In the genomic region with DNA sequence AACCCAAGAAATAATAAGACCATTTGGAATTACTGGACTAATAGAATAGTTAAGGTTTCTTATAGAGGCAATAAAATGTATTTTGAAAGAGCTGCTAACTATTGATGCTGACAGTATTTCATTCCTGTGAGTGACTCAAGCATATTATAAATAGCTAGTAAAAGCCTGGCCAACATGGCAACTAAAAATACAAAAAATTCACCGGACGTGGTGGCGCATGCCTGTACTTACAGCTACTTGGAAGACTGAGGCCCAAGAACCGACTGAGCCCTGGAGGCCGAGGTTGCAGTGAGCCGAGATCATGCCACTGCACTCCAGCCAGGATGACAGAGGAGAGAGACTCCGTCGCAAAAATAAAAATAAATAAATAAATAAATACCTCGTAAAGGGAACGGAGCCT, we compare ENCODE assay signal across 13 cellular contexts.
"Had no signal": no experiment of that assay in that cellular context is flagged by ENCODE, and none has a peak within 500 bp of the region (broad histone marks: within the 10 kb centered on the region; RNA-seq: fewer than 3 reads in every experiment).

No MANE protein-coding gene starts in this region.

- H3K4me1 ChIP-seq: adrenal gland, colonic mucosa had no signal

- DNase-seq: activated CD4-positive, alpha-beta memory T cell treated with anti-CD3 and anti-CD28 coated beads, Interleukin-2, amount 10 ng/mL, durations not matched to agents 7 days and 5 days; activated CD4-positive, alpha-beta T cell treated with anti-CD3 and anti-CD28 coated beads for 1 hour; activated naive CD4-positive, alpha-beta T cell treated with anti-CD3 and anti-CD28 coated beads, Interleukin-2, amount 50 U/mL, for 16 hours; activated T-cell treated with anti-CD3 and anti-CD28 coated beads, Interleukin-2, amount 50 U/mL, for 24 hours; adrenal gland; central memory CD4-positive, alpha-beta T cell; colonic mucosa; glutamatergic neuron; hypothalamus; mesenchymal stem cell; nucleus accumbens; right lobe of liver had no signal

- H3K4me3 ChIP-seq: adrenal gland, colonic mucosa, esophagus muscularis mucosa, right lobe of liver had no signal

- H3K9me3 ChIP-seq: adrenal gland, colonic mucosa, esophagus muscularis mucosa, right lobe of liver had no signal

- H3K36me3 ChIP-seq: adrenal gland, colonic mucosa, right lobe of liver had no signal

- H3K27me3 ChIP-seq: adrenal gland, colonic mucosa, esophagus muscularis mucosa, right lobe of liver had no signal

- H3K27ac ChIP-seq: adrenal gland, colonic mucosa, esophagus muscularis mucosa had no signal
